In the genomic region with DNA sequence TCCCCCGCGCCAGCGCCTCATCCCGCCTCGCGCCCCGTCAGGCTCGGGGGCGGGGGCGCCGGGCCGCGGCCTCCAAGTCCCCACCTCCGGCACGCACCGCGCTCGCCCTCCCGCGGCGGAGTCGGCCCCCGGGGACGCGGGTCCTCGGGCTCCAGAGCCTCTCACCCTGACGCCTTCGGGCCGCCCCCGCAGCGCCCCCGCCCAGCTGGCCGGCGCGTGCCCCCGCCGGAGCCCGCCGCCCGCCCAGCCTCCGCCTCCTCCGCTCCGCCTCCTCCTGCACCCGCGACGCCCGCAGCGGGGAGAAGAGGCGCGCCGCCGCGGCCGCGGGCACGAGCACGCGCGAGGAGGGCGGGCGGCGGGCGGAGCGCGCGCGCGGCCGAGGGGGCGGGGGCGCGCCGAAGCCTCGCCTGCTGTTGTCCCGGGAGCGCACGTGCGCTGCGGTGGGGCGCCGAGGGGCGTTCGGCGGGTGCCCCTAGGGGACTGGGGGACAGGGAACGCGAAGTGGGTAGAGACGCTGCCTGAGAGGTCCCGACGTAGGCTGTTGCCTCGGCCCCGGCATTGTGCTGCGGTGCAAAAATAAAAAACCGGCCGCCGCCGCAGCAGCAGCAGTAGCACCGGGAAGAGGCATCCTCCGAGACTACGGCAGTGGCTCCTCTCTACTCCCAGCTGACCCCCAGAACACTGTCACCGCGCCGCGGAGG, we compare ENCODE assay signal across 7 cellular contexts.
DNase-seq lines count a peak whose midpoint lies in the region; ATAC-seq lines count a peak whose summit lies in the region.

No MANE protein-coding gene starts in this region.

- H3K4me1 ChIP-seq in esophagus (ENCODE audit: control insufficient read depth in 2 of 2, insufficient read depth in 2 of 2, low read length in 1 of 2), result peaks cover 0 to 3% of the 10 kb centered on the region in 2 donors
- H3K4me1 ChIP-seq in mucosa of rectum (ENCODE audit: control insufficient read depth in 2 of 2, insufficient read depth in 2 of 2, low read length in 2 of 2), result peaks cover 28 to 37% of the 10 kb centered on the region in 2 donors

- H3K27ac ChIP-seq in esophagus (ENCODE audit: low read depth in 2 of 2, low read length in 1 of 2) (peak overlapping the region; percentile 70 to 79), mucosa of rectum (ENCODE audit: low read depth in 2 of 2, low read length in 2 of 2) (no peak overlapping the region)

- peak; percentile 95 for DNase-seq in NCI-H774 (lab: John Stamatoyannopoulos, UW)
- DNase-seq in activated T-cell treated with anti-CD3 and anti-CD28 coated beads, Interleukin-2, amount 50 U/mL, for 1 hour, result peak; percentile 82
- DNase-seq in stimulated activated CD8-positive, alpha-beta memory T cell treated with anti-CD3 and anti-CD28 coated beads, Interleukin-4, amount 100 ng/mL, for 24 hours (ENCODE audit: low read depth), result peak; percentile 55

- ATAC-seq in GM18517 (IDR thresholded peaks at IDR 0.05; ENCODE audit: unreplicated experiment) (peak; percentile 49), HG03432 (IDR thresholded peaks at IDR 0.05; ENCODE audit: unreplicated experiment) (peak; percentile 76)

- peak overlapping the region; percentile 58 to 70 for H3K9ac ChIP-seq in mucosa of rectum (ENCODE audit: low read depth in 1 of 2, low read length in 2 of 2)

- H3K9me3 ChIP-seq in esophagus (ENCODE audit: control insufficient read depth in 2 of 2, insufficient read depth in 1 of 2, low read depth in 1 of 2, low read length in 1 of 2) (no peaks in the 10 kb centered on the region), mucosa of rectum (ENCODE audit: control insufficient read depth in 2 of 2, low read length in 2 of 2) (no peaks in the 10 kb centered on the region)

- H3K36me3 ChIP-seq in esophagus (ENCODE audit: control insufficient read depth in 2 of 2, insufficient read depth in 2 of 2, low read length in 1 of 2) (no peaks in the 10 kb centered on the region), mucosa of rectum (ENCODE audit: control insufficient read depth in 2 of 2, insufficient read depth in 2 of 2, low read length in 2 of 2) (no peaks in the 10 kb centered on the region)

- 1% methylated on average over 62 to 103 of the region's 103 CpGs for WGBS in esophagus, 2 donors

- H3K4me3 ChIP-seq in esophagus (ENCODE audit: low read depth in 1 of 2, low read length in 2 of 2) (peak overlapping the region; percentile 70 to 90), mucosa of rectum (ENCODE audit: low read length in 2 of 2) (peak overlapping the region; percentile 75)

- no peaks in the 10 kb centered on the region for H3K27me3 ChIP-seq in esophagus (ENCODE audit: control insufficient read depth in 1 of 2, insufficient read depth in 2 of 2, low read length in 2 of 2)
- H3K27me3 ChIP-seq in mucosa of rectum (ENCODE audit: control insufficient read depth in 2 of 2, insufficient read depth in 2 of 2, low read length in 2 of 2), result no peaks in the 10 kb centered on the region

Comparison
In these comparisons a context has a peak if more than half of its experiments do, and no peak if none do; other contexts are left out.
1. H3K27ac ChIP-seq: peak in esophagus (2 of 2); none in mucosa of rectum (0 of 2).
2. Peak in every context shown above with its lines, with median percentiles within 50 percentile points of each other: DNase-seq.